Comparison of ENCODE assay signal across 2 cellular contexts in the genomic region with DNA sequence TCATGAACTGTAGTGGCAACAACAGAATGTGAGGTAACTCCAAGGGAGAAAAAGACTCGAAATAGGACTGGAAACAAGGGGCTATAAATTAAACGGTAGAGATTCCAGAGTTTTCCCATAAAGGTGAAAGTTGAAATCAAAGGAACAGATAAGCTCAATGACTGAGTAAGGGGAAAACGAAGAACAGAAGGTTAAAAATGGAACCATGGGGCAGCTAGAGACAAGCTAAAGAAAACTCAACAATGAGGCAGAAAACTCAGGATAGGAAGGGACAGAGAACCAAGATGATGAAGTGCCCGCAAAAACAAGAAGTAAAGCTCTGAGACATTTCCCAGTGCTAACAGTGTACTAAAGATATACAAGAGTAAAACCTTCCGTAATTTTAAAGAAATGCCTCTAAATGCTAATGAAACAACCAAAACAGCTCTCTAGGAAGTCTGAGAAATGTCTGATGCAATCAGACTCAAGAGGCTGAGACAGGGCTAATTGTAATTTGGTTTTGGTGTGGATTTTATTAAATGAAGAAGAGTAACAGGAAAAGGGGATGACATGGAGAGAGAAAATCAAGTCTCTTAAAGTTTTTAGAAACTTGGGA.
A peak's percentile ranks its signal among the peaks of the same experiment; 100 is the strongest.
TF ChIP-seq lines count a peak whose summit lies in the region.

No MANE protein-coding gene starts in this region.

TF ChIP-seq in HEK293, 187 proteins besides CTCF, POLR2A, EP300 and RAD21:
- TF ChIP-seq ZNF16 (tag by site-specific recombination; IDR thresholded peaks at IDR 0.05; ENCODE audit: low read depth): no peak
- TF ChIP-seq, protein P1, sequence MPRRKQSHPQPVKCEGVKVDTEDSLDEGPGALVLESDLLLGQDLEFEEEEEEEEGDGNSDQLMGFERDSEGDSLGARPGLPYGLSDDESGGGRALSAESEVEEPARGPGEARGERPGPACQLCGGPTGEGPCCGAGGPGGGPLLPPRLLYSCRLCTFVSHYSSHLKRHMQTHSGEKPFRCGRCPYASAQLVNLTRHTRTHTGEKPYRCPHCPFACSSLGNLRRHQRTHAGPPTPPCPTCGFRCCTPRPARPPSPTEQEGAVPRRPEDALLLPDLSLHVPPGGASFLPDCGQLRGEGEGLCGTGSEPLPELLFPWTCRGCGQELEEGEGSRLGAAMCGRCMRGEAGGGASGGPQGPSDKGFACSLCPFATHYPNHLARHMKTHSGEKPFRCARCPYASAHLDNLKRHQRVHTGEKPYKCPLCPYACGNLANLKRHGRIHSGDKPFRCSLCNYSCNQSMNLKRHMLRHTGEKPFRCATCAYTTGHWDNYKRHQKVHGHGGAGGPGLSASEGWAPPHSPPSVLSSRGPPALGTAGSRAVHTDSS (tag by site-specific recombination; IDR thresholded peaks at IDR 0.05): no peak
- TF ChIP-seq, protein P2, sequence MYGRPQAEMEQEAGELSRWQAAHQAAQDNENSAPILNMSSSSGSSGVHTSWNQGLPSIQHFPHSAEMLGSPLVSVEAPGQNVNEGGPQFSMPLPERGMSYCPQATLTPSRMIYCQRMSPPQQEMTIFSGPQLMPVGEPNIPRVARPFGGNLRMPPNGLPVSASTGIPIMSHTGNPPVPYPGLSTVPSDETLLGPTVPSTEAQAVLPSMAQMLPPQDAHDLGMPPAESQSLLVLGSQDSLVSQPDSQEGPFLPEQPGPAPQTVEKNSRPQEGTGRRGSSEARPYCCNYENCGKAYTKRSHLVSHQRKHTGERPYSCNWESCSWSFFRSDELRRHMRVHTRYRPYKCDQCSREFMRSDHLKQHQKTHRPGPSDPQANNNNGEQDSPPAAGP (tag by site-specific recombination; IDR thresholded peaks at IDR 0.05): no peak
- no peak for TF ChIP-seq ZBTB7A (tag by site-specific recombination; IDR thresholded peaks at IDR 0.05; ENCODE audit: low read depth)
- TF ChIP-seq, protein P3, sequence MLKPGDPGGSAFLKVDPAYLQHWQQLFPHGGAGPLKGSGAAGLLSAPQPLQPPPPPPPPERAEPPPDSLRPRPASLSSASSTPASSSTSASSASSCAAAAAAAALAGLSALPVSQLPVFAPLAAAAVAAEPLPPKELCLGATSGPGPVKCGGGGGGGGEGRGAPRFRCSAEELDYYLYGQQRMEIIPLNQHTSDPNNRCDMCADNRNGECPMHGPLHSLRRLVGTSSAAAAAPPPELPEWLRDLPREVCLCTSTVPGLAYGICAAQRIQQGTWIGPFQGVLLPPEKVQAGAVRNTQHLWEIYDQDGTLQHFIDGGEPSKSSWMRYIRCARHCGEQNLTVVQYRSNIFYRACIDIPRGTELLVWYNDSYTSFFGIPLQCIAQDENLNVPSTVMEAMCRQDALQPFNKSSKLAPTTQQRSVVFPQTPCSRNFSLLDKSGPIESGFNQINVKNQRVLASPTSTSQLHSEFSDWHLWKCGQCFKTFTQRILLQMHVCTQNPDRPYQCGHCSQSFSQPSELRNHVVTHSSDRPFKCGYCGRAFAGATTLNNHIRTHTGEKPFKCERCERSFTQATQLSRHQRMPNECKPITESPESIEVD (tag by site-specific recombination; IDR thresholded peaks at IDR 0.05): 0 out of 2 replicates have a peak, but pooled peaks have one; percentile 42
- no peak for TF ChIP-seq ZFP69B (tag by site-specific recombination; IDR thresholded peaks at IDR 0.05)
- TF ChIP-seq, protein P4, sequence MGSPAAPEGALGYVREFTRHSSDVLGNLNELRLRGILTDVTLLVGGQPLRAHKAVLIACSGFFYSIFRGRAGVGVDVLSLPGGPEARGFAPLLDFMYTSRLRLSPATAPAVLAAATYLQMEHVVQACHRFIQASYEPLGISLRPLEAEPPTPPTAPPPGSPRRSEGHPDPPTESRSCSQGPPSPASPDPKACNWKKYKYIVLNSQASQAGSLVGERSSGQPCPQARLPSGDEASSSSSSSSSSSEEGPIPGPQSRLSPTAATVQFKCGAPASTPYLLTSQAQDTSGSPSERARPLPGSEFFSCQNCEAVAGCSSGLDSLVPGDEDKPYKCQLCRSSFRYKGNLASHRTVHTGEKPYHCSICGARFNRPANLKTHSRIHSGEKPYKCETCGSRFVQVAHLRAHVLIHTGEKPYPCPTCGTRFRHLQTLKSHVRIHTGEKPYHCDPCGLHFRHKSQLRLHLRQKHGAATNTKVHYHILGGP (tag by site-specific recombination; IDR thresholded peaks at IDR 0.05): peak; percentile 90
- TF ChIP-seq ZNF510 (tag by site-specific recombination; IDR thresholded peaks at IDR 0.05; ENCODE audit: insufficient replicate concordance): no peak
- no peak for TF ChIP-seq ZNF521 (tag by site-specific recombination; IDR thresholded peaks at IDR 0.05)
- no peak for TF ChIP-seq TCF7L2 (IDR thresholded peaks at IDR 0.05; ENCODE audit: borderline replicate concordance, low read depth, low read length)
- no peak for TF ChIP-seq IKZF3 (tag by site-specific recombination; IDR thresholded peaks at IDR 0.05)

TF ChIP-seq in H1, 55 proteins besides CTCF, POLR2A, EP300 and RAD21:
- TF ChIP-seq BCL11A (IDR thresholded peaks at IDR 0.05; ENCODE audit: low read depth in 2 of 2, low read length in 2 of 2) (no peak), CEBPB (IDR thresholded peaks at IDR 0.05; ENCODE audit: low read depth, low read length) (peak; percentile 77), HDAC6 (IDR thresholded peaks at IDR 0.05; ENCODE audit: low read depth, low read length) (no peak), SIRT6 (IDR thresholded peaks at IDR 0.05; ENCODE audit: low read length) (no peak), RNF2 (IDR thresholded peaks at IDR 0.05; ENCODE audit: borderline replicate concordance, low read depth, low read length, missing control alignments, poor library complexity, severe bottlenecking) (no peak), SUZ12 (IDR thresholded peaks at IDR 0.05; ENCODE audit: low read length) (no peak), SRF (IDR thresholded peaks at IDR 0.05; ENCODE audit: low read depth, low read length) (no peak)
- TF ChIP-seq, protein P5, sequence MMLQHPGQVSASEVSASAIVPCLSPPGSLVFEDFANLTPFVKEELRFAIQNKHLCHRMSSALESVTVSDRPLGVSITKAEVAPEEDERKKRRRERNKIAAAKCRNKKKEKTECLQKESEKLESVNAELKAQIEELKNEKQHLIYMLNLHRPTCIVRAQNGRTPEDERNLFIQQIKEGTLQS (IDR thresholded peaks at IDR 0.05; ENCODE audit: insufficient read depth, low read depth, low read length): no peak
